19 cellular contexts compared by ENCODE assay signal in the genomic region with DNA sequence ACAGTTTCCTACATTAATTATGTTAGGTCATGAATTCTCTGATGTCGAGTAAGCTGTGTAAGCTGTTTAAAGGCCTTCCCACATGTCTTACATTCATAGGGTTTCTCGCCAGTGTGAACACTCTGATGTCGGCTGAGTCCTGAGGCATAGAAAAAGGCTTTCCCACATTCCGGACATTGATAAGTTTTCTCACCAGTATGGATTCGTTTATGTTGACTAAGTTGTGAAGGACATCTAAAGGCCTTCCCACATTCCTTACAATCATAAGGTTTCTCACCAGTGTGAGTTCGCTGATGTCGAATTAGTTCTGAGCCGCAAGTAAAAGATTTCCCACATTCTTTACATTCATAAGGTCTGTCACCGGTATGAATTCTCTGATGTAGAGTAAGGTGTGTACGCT.
"Had no signal": no experiment of that assay in that cellular context is flagged by ENCODE, and none has a peak within 500 bp of the region (broad histone marks: within the 10 kb centered on the region; RNA-seq: fewer than 3 reads in every experiment).

No MANE protein-coding gene starts in this region.

- DNase-seq: activated B cell treated with CpG ODN at 0.5 μM for 24 hours; activated CD4-positive, alpha-beta memory T cell treated with anti-CD3 and anti-CD28 coated beads, Interleukin-2, amount 10 ng/mL, durations not matched to agents 7 days and 5 days; activated CD4-positive, alpha-beta T cell treated with anti-CD3 and anti-CD28 coated beads for 4 hours; activated CD8-positive, alpha-beta memory T cell treated with anti-CD3 and anti-CD28 coated beads, Interleukin-2, amount 10 ng/mL, durations not matched to agents 7 days and 5 days; amniotic stem cell; gastrocnemius medialis; heart left ventricle; kidney glomerular epithelial cell; left ventricle myocardium superior; mucosa of descending colon; naive thymus-derived CD8-positive, alpha-beta T cell; pancreas; stimulated activated CD4-positive, alpha-beta T cell treated with anti-CD3 and anti-CD28 coated beads, Interleukin-4, amount 100 ng/mL, for 4 hours; T-cell; tibial artery had no signal

- ATAC-seq: activated CD8-positive, alpha-beta memory T cell treated with anti-CD3 and anti-CD28 coated beads, Interleukin-2, amount 10 ng/mL, durations not matched to agents 7 days and 5 days; esophagus mucosa; gastrocnemius medialis; heart left ventricle; left ventricle myocardium superior; mucosa of descending colon; naive thymus-derived CD8-positive, alpha-beta T cell; pancreas; sciatic nerve; stimulated activated memory B cell treated with anti-CD40 and anti-IgM and Interleukin-4, amounts not matched to agents 10 μg/mL and 1 μg/mL and 100 μg/mL, for 72 hours; T-cell had no signal

- FAIRE-seq: endometrium, pancreas had no signal

- H3K4me1 ChIP-seq: gastrocnemius medialis, heart left ventricle, pancreas, tibial artery had no signal

- H3K27me3 ChIP-seq: heart left ventricle, pancreas, tibial artery had no signal

- H3K27ac ChIP-seq: gastrocnemius medialis, heart left ventricle, pancreas, tibial artery had no signal

- H3K4me3 ChIP-seq: heart left ventricle, mucosa of descending colon, pancreas, tibial artery had no signal
